Comparison of ENCODE assay signal across 8 cellular contexts in genomic region chr6:75208564-75209431, GRCh38. TPM values are rescaled to one million over a fixed set of nuclear protein-coding genes. Genes with fewer than 3 reads are reported as not detected.
A peak's percentile ranks its signal among the peaks of the same experiment; 100 is the strongest.
DNase-seq lines count a peak whose midpoint lies in the region; ATAC-seq lines count a peak whose summit lies in the region.

No MANE protein-coding gene starts in this region.

- H3K4me3 ChIP-seq in mesendoderm (ENCODE audit: low read length) = no peak overlapping the region

- no peak overlapping the region for H2AK5ac ChIP-seq in mesendoderm (ENCODE audit: low read length)

- no peaks in the 10 kb centered on the region for H3K79me1 ChIP-seq in mesendoderm (ENCODE audit: low read length)

- no CpG with 5 or more reads among the region's 26 CpGs for WGBS in mesendoderm (ENCODE audit: extremely low coverage, insufficient coverage, low lambda C conversion rate)

- H2BK15ac ChIP-seq in mesendoderm (replicated peaks; ENCODE audit: low read depth) = no peak overlapping the region

- H3K23ac ChIP-seq in mesendoderm (ENCODE audit: low read length) = no peak overlapping the region

- no peak overlapping the region for H3K56ac ChIP-seq in mesendoderm (ENCODE audit: low read length)

- no peak overlapping the region for H2BK5ac ChIP-seq in mesendoderm (ENCODE audit: low read length)

- H3K79me2 ChIP-seq in mesendoderm (ENCODE audit: control insufficient read depth, insufficient read depth, low read length) = no peaks in the 10 kb centered on the region

- peaks cover 29% of the 10 kb centered on the region for H3K27me3 ChIP-seq in mesendoderm (ENCODE audit: insufficient read depth, low read length, poor library complexity)

- no peak overlapping the region for H3K18ac ChIP-seq in mesendoderm (ENCODE audit: low read length)

- ATAC-seq in GM19351 (IDR thresholded peaks at IDR 0.05; ENCODE audit: unreplicated experiment) = peak; percentile 72
- peak; percentile 78 for ATAC-seq in HG03457 (IDR thresholded peaks at IDR 0.05; ENCODE audit: unreplicated experiment)

- no peak overlapping the region for H4K8ac ChIP-seq in mesendoderm (ENCODE audit: low read depth, low read length)

- H3K4me1 ChIP-seq in mesendoderm (ENCODE audit: control insufficient read depth, low read depth, low read length) = no peaks in the 10 kb centered on the region

- no peaks in the 10 kb centered on the region for H3K36me3 ChIP-seq in mesendoderm (ENCODE audit: control insufficient read depth, insufficient read depth, low read length)

- no peak overlapping the region for H3K9ac ChIP-seq in mesendoderm (ENCODE audit: low read length)

- H4K5ac ChIP-seq in mesendoderm (ENCODE audit: low read length) = no peak overlapping the region

- no peak overlapping the region for H3K4ac ChIP-seq in mesendoderm (ENCODE audit: low read depth, low read length)

- no peak overlapping the region for H2BK120ac ChIP-seq in mesendoderm (ENCODE audit: low read depth, low read length)

- H3K27ac ChIP-seq in mesendoderm (ENCODE audit: low read depth, low read length) = no peak overlapping the region

- DNase-seq in CD1c-positive myeloid dendritic cell (ENCODE audit: extremely low spot score) (peak; percentile 91), NCI-H526 (lab: John Stamatoyannopoulos, UW) (peak; percentile 49 to 85), mesendoderm (peak; percentile 91)
- peak; percentile 86 to 90 for DNase-seq in activated CD4-positive, alpha-beta T cell treated with anti-CD3 and anti-CD28 coated beads, Interleukin-2, amount 50 U/mL, for 48 hours
- DNase-seq in effector CD4-positive, alpha-beta T cell = peak; percentile 76
- peak; percentile 56 to 61 for DNase-seq in stimulated activated CD8-positive, alpha-beta memory T cell treated with anti-CD3 and anti-CD28 coated beads, Interleukin-15, amount 100 ng/mL, for 48 hours (ENCODE audit: low read depth in 2 of 2)

- H3K4me2 ChIP-seq in mesendoderm (ENCODE audit: low read length) = peak overlapping the region; percentile 14

RNA-seq across cellular contexts. Expression of gene COL12A1, which starts 2.9 kb away (rescaled TPM):
- 0.74 TPM for polyA plus RNA-seq in mesendoderm (2013, experiment 1 of 2)
- 0.64 TPM for polyA plus RNA-seq in mesendoderm (2013, experiment 2 of 2)

RNA-seq across cellular contexts. Expression of gene COX7A2, which starts 34.8 kb away (rescaled TPM):
- polyA plus RNA-seq in mesendoderm (2013, experiment 1 of 2) = 938 TPM
- 911 TPM for polyA plus RNA-seq in mesendoderm (2013, experiment 2 of 2)
